ENCODE assay signal across 1 cellular context in the genomic region with DNA sequence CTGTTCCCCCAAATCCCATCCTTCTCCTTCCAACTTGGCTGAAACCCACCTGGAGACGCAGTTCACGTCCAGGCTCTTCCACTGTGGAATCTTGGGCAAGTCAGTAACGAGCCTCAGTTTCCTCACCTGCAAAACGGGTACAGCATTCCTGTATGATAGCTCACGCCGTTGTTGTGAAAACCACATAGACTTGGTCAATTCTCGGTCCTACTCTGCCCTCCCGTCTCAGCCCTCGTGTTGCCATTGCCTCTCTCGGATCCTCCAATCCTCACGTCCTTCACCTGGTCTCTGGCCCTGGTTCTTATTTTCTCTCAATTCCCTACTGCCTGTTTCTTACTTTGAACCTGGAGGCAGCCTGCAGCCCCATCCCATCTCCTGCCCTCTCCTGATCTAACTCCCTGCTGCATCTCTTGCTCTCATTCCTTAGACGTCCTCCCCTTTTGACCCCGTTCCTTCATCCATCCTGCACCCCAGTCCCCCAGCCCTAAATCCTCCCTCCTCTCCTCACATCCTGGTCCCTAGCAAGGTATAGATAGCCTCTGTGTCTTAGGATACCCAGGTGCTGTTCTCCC.
TF ChIP-seq lines count a peak whose summit lies in the region.

No MANE protein-coding gene starts in this region.

TF ChIP-seq in A549, 52 proteins besides CTCF, POLR2A, EP300 and RAD21:
- no peak for TF ChIP-seq PHF8 (IDR thresholded peaks at IDR 0.05; ENCODE audit: borderline replicate concordance, low read depth)
- peak; percentile 75; the same call in 1 of the 2 replicates for TF ChIP-seq KDM1A (IDR thresholded peaks at IDR 0.05; ENCODE audit: low read depth)
- TF ChIP-seq, protein P1, sequence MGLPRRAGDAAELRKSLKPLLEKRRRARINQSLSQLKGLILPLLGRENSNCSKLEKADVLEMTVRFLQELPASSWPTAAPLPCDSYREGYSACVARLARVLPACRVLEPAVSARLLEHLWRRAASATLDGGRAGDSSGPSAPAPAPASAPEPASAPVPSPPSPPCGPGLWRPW (IDR thresholded peaks at IDR 0.05): no peak
- no peak for TF ChIP-seq NPAS2 (CRISPR knock-in tag; IDR thresholded peaks at IDR 0.05; ENCODE audit: borderline replicate concordance)
- no peak for TF ChIP-seq SMC3 (IDR thresholded peaks at IDR 0.05)
- no peak for TF ChIP-seq RFX5 (IDR thresholded peaks at IDR 0.05)
- no peak for TF ChIP-seq ZNF302 (CRISPR knock-in tag; IDR thresholded peaks at IDR 0.05)
